8 cellular contexts compared by ENCODE assay signal in genomic region chr1:21622466-21623315, GRCh38. TPM values are rescaled to one million over a fixed set of nuclear protein-coding genes. Genes with fewer than 3 reads are reported as not detected.
DNase-seq lines count a peak whose midpoint lies in the region; ATAC-seq and TF ChIP-seq lines count a peak whose summit lies in the region.

No MANE protein-coding gene starts in this region.

- peak overlapping the region; percentile 73 for H3K4me2 ChIP-seq in PC-3 (ENCODE audit: low read length)

- H3K79me2 ChIP-seq in PC-3 (ENCODE audit: low read length) = no peaks in the 10 kb centered on the region

- no peak overlapping the region for H3K27ac Mint-ChIP-seq in CD8-positive, alpha-beta T cell
- no peak overlapping the region for H3K27ac Mint-ChIP-seq in activated naive CD8-positive, alpha-beta T cell treated with anti-CD3 and anti-CD28 coated beads, Interleukin-2, amount 50 U/mL, for 24 hours

- H3K27ac ChIP-seq in CD8-positive, alpha-beta T cell (ENCODE audit: low read depth, low read length) = no peak overlapping the region
- peak overlapping the region; percentile 21; the same call in 1 of the 2 replicates for H3K27ac ChIP-seq in PC-3 (ENCODE audit: low read length)

- H3K9me2 ChIP-seq in PC-3 (replicated peaks; ENCODE audit: low read length) = no peaks in the 10 kb centered on the region

- ATAC-seq in CD8-positive, alpha-beta T cell = peak; percentile 70
- peak; percentile 43 for ATAC-seq in PC-3
- peak; percentile 62 for ATAC-seq in activated naive CD8-positive, alpha-beta T cell treated with anti-CD3 and anti-CD28 coated beads, Interleukin-2, amount 50 U/mL, for 24 hours
- ATAC-seq in left colon = peak; percentile 77
- no peak for ATAC-seq in GM18867 (IDR thresholded peaks at IDR 0.05; ENCODE audit: unreplicated experiment)

- no peaks in the 10 kb centered on the region for H3K9me3 Mint-ChIP-seq in CD8-positive, alpha-beta T cell
- no peaks in the 10 kb centered on the region for H3K9me3 Mint-ChIP-seq in activated naive CD8-positive, alpha-beta T cell treated with anti-CD3 and anti-CD28 coated beads, Interleukin-2, amount 50 U/mL, for 24 hours

- H3K4me3 Mint-ChIP-seq in CD8-positive, alpha-beta T cell = peak overlapping the region; percentile 70
- H3K4me3 Mint-ChIP-seq in activated naive CD8-positive, alpha-beta T cell treated with anti-CD3 and anti-CD28 coated beads, Interleukin-2, amount 50 U/mL, for 24 hours = peak overlapping the region; percentile 60

- H4K20me1 ChIP-seq in PC-3 (ENCODE audit: low read length) = no peaks in the 10 kb centered on the region

- BruUV-seq in PC-3 (replicated peaks; lab: Mats Ljungman, UMichigan) = TSS peak; percentile 76

- peak in 5 of 7 experiments; percentile 9 to 52 (median 28) for DNase-seq in CD8-positive, alpha-beta T cell
- DNase-seq in PC-3 (peak; percentile 63), left colon (peak in 1 of 2 donors; percentile 77), SKM-1 (lab: John Stamatoyannopoulos, UW; ENCODE audit: unreplicated experiment) (no peak), GF-D8 (lab: John Stamatoyannopoulos, UW) (no peak)
- peak; percentile 56 for DNase-seq in activated naive CD8-positive, alpha-beta T cell treated with anti-CD3 and anti-CD28 coated beads, Interleukin-2, amount 50 U/mL, for 24 hours
- DNase-seq in stimulated activated CD8-positive, alpha-beta memory T cell treated with anti-CD3 and anti-CD28 coated beads, Interleukin-15, amount 100 ng/mL, for 24 hours (ENCODE audit: low read depth) = peak; percentile 26

- no peaks in the 10 kb centered on the region for H3K36me3 ChIP-seq in CD8-positive, alpha-beta T cell (ENCODE audit: insufficient read depth, low read length)
- no peaks in the 10 kb centered on the region for H3K36me3 ChIP-seq in PC-3 (ENCODE audit: low read depth, low read length)

- intact Hi-C loops in CD8-positive, alpha-beta T cell (cut with DNase I, micrococcal nuclease) = no loop called here
- intact Hi-C loops in PC-3 (cut with micrococcal nuclease) (no loop called here), left colon (cut with DNase I, micrococcal nuclease) (no loop called here)

- TF ChIP-seq CTCF in CD8-positive, alpha-beta T cell (IDR thresholded peaks at IDR 0.05) = no peak
- no peak for TF ChIP-seq CTCF in PC-3 (conservative IDR thresholded peaks at IDR 0.05; ENCODE audit: low read depth, low read length)

- POLR2A ChIA-PET in CD8-positive, alpha-beta T cell (lab: Charles Lee) = no interaction called here
- POLR2A ChIA-PET in PC-3 (lab: Charles Lee; ENCODE audit: unreplicated experiment) = no interaction called here

- peaks cover 8% of the 10 kb centered on the region for H3K4me1 Mint-ChIP-seq in CD8-positive, alpha-beta T cell (ENCODE audit: low read depth)
- H3K4me1 Mint-ChIP-seq in activated naive CD8-positive, alpha-beta T cell treated with anti-CD3 and anti-CD28 coated beads, Interleukin-2, amount 50 U/mL, for 24 hours = peaks cover 2% of the 10 kb centered on the region

- peak overlapping the region; percentile 87 for H2AFZ ChIP-seq in PC-3 (ENCODE audit: low read length)

- H3K9me3 ChIP-seq in CD8-positive, alpha-beta T cell (ENCODE audit: low read length) = no peaks in the 10 kb centered on the region
- no peaks in the 10 kb centered on the region for H3K9me3 ChIP-seq in PC-3 (ENCODE audit: low read length)

- no peaks in the 10 kb centered on the region for H3F3A ChIP-seq in PC-3 (ENCODE audit: low read length, unreplicated experiment)

- CTCF ChIA-PET in CD8-positive, alpha-beta T cell (lab: Charles Lee) = no interaction called here
- CTCF ChIA-PET in PC-3 (lab: Charles Lee) = no interaction called here

- H3K4me3 ChIP-seq in CD8-positive, alpha-beta T cell (ENCODE audit: low read depth, low read length) = no peak overlapping the region
- peak overlapping the region; percentile 55 for H3K4me3 ChIP-seq in PC-3 (ENCODE audit: low read length)

- H3K27me3 ChIP-seq in CD8-positive, alpha-beta T cell (ENCODE audit: insufficient read depth, low read length) = no peaks in the 10 kb centered on the region
- no peaks in the 10 kb centered on the region for H3K27me3 ChIP-seq in PC-3 (ENCODE audit: low read length)

- no peaks in the 10 kb centered on the region for H3K36me3 Mint-ChIP-seq in CD8-positive, alpha-beta T cell
- no peaks in the 10 kb centered on the region for H3K36me3 Mint-ChIP-seq in activated naive CD8-positive, alpha-beta T cell treated with anti-CD3 and anti-CD28 coated beads, Interleukin-2, amount 50 U/mL, for 24 hours (ENCODE audit: low read depth)

- peaks cover 35% of the 10 kb centered on the region for H3K27me3 Mint-ChIP-seq in CD8-positive, alpha-beta T cell (ENCODE audit: low read depth)
- peaks cover 26% of the 10 kb centered on the region for H3K27me3 Mint-ChIP-seq in activated naive CD8-positive, alpha-beta T cell treated with anti-CD3 and anti-CD28 coated beads, Interleukin-2, amount 50 U/mL, for 24 hours

- H3K9ac ChIP-seq in PC-3 (ENCODE audit: low read length) = 0 out of 2 replicates have a peak overlapping the region, but pooled peaks have one; percentile 18

- H3K4me1 ChIP-seq in CD8-positive, alpha-beta T cell (ENCODE audit: insufficient read depth, low read length) = no peaks in the 10 kb centered on the region
- H3K4me1 ChIP-seq in PC-3 (ENCODE audit: insufficient read depth, low read length) = peaks cover 40% of the 10 kb centered on the region

RNA-seq across cellular contexts. Expression of gene RAP1GAP, which starts 46.5 kb away (rescaled TPM):
- total RNA-seq in CD8-positive, alpha-beta T cell = under 1 TPM; 0.19 to 0.31 TPM
- total RNA-seq in PC-3 (2014; rRNA removed) = 12.1 and 12.3 TPM in 2 replicates
- 10 to 100 TPM; 45.2 to 53.1 TPM for total RNA-seq in left colon

Comparison
In these comparisons a context has a peak if more than half of its experiments do, and no peak if none do; other contexts are left out.
1. DNase-seq: peak in CD8-positive, alpha-beta T cell (5 of 7), PC-3 (single experiment), activated naive CD8-positive, alpha-beta T cell treated with anti-CD3 and anti-CD28 coated beads, Interleukin-2, amount 50 U/mL, for 24 hours (single experiment) and stimulated activated CD8-positive, alpha-beta memory T cell treated with anti-CD3 and anti-CD28 coated beads, Interleukin-15, amount 100 ng/mL, for 24 hours (single experiment); none in SKM-1 (single experiment) and GF-D8 (single experiment).
2. RNA of gene RAP1GAP, which starts 46.5 kb away (total RNA-seq): 45.2 to 53.1 TPM in left colon and 12.1 to 12.3 TPM in PC-3; 0.19 to 0.31 TPM in CD8-positive, alpha-beta T cell; every median in the first group is over 10 times any median in the second.